ENCODE assay signal across 1 cellular context in genomic region chr2:188033240-188033639, GRCh38.
A peak's percentile ranks its signal among the peaks of the same experiment; 100 is the strongest.
TF ChIP-seq lines count a peak whose summit lies in the region.

No MANE protein-coding gene starts in this region.

TF ChIP-seq in H1, 55 proteins besides CTCF, POLR2A, EP300 and RAD21 (continued from another document):
- peak; percentile 58 for TF ChIP-seq CHD7 (IDR thresholded peaks at IDR 0.05; ENCODE audit: insufficient replicate concordance, low read length)
- peak; percentile 78 for TF ChIP-seq POLR2AphosphoS5 (IDR thresholded peaks at IDR 0.05; ENCODE audit: low read depth, low read length)
- peak; percentile 89 for TF ChIP-seq TEAD4 (IDR thresholded peaks at IDR 0.05; ENCODE audit: low read depth, low read length)
- peak in 1 of 2 experiments; percentile 13; a peak in 1 of 4 replicates for TF ChIP-seq SIN3A (conservative IDR thresholded peaks at IDR 0.05 in 1 of 2, IDR thresholded peaks at IDR 0.05 in 1 of 2; ENCODE audit: low read depth in 1 of 2, low read length in 2 of 2)
- TF ChIP-seq TCF12 (IDR thresholded peaks at IDR 0.05; ENCODE audit: low read depth, low read length) = peak; percentile 87; the same call in 1 of the 2 replicates
- peak; percentile 47; the same call in 1 of the 2 replicates for TF ChIP-seq SP1 (IDR thresholded peaks at IDR 0.05; ENCODE audit: low read depth, low read length)
